In genomic region chr17:16108386-16108785, GRCh38 we compare ENCODE assay signal across 30 cellular contexts.
"Had no signal": no experiment of that assay in that cellular context is flagged by ENCODE, and none has a peak within 500 bp of the region (broad histone marks: within the 10 kb centered on the region; RNA-seq: fewer than 3 reads in every experiment).

No MANE protein-coding gene starts in this region.

- H3K4me3 ChIP-seq: adrenal gland, body of pancreas, coronary artery, esophagus muscularis mucosa, gastrocnemius medialis, heart left ventricle had no signal

- H3K9me3 Mint-ChIP-seq: activated CD4-positive, alpha-beta memory T cell treated with anti-CD3 and anti-CD28 coated beads, Interleukin-2, amount 10 ng/mL, durations not matched to agents 7 days and 5 days; activated CD4-positive, alpha-beta T cell treated with anti-CD3 and anti-CD28 coated beads, Interleukin-2, amount 10 ng/mL, durations not matched to agents 7 days and 5 days; activated naive CD4-positive, alpha-beta T cell treated with anti-CD3 and anti-CD28 coated beads for 36 hours; activated naive CD4-positive, alpha-beta T cell treated with anti-CD3 and anti-CD28 coated beads, Interleukin-2, amount 50 U/mL, for 24 hours; activated naive CD8-positive, alpha-beta T cell treated with anti-CD3 and anti-CD28 coated beads for 36 hours; activated naive CD8-positive, alpha-beta T cell treated with anti-CD3 and anti-CD28 coated beads, Interleukin-2, amount 50 U/mL, for 24 hours; activated T-cell treated with anti-CD3 and anti-CD28 coated beads, Interleukin-2, amount 50 U/mL, for 4 hours; activated T-helper 1 cell treated with anti-CD3 and anti-CD28 coated beads, Interleukin-12 subunit alpha, Interleukin-12 subunit beta, Interleukin-2, Interleukin-4 antibody, amounts not matched to agents 30 ng/mL and 10 ng/mL and 1 ng/mL, durations not matched to agents 14 hours and 24 hours and 36 hours; activated T-helper 2 cell treated with anti-CD3 and anti-CD28 coated beads, Interferon-gamma antibody, Interleukin-2, Interleukin-4, amounts not matched to agents 10 μg/mL and 5 μg/mL and 100 μg/mL, durations not matched to agents 14 hours and 24 hours and 36 hours; dendritic cell treated with granulocyte-macrophage colony-stimulating factor and Interleukin-4, amounts not matched to agents 40 ng/mL and 50 ng/mL, for 4 days; effector memory CD8-positive, alpha-beta T cell; WTC11 had no signal

- H3K4me3 Mint-ChIP-seq: activated CD4-positive, alpha-beta memory T cell treated with anti-CD3 and anti-CD28 coated beads, Interleukin-2, amount 10 ng/mL, durations not matched to agents 7 days and 5 days; activated CD4-positive, alpha-beta T cell treated with anti-CD3 and anti-CD28 coated beads, Interleukin-2, amount 10 ng/mL, durations not matched to agents 7 days and 5 days; activated naive CD4-positive, alpha-beta T cell treated with anti-CD3 and anti-CD28 coated beads for 36 hours; activated naive CD4-positive, alpha-beta T cell treated with anti-CD3 and anti-CD28 coated beads, Interleukin-2, amount 50 U/mL, for 24 hours; activated naive CD8-positive, alpha-beta T cell treated with anti-CD3 and anti-CD28 coated beads for 36 hours; activated naive CD8-positive, alpha-beta T cell treated with anti-CD3 and anti-CD28 coated beads, Interleukin-2, amount 50 U/mL, for 24 hours; activated T-cell treated with anti-CD3 and anti-CD28 coated beads, Interleukin-2, amount 50 U/mL, for 4 hours; activated T-helper 1 cell treated with anti-CD3 and anti-CD28 coated beads, Interleukin-12 subunit alpha, Interleukin-12 subunit beta, Interleukin-2, Interleukin-4 antibody, amounts not matched to agents 30 ng/mL and 10 ng/mL and 1 ng/mL, durations not matched to agents 14 hours and 24 hours and 36 hours; dendritic cell treated with granulocyte-macrophage colony-stimulating factor and Interleukin-4, amounts not matched to agents 40 ng/mL and 50 ng/mL, for 4 days; effector memory CD8-positive, alpha-beta T cell; WTC11 had no signal

- H3K4me1 Mint-ChIP-seq: activated CD4-positive, alpha-beta memory T cell treated with anti-CD3 and anti-CD28 coated beads, Interleukin-2, amount 10 ng/mL, durations not matched to agents 7 days and 5 days; activated CD4-positive, alpha-beta T cell treated with anti-CD3 and anti-CD28 coated beads, Interleukin-2, amount 10 ng/mL, durations not matched to agents 7 days and 5 days; activated naive CD8-positive, alpha-beta T cell treated with anti-CD3 and anti-CD28 coated beads for 36 hours; activated naive CD8-positive, alpha-beta T cell treated with anti-CD3 and anti-CD28 coated beads, Interleukin-2, amount 50 U/mL, for 24 hours; WTC11 had no signal

- DNase-seq: activated CD4-positive, alpha-beta memory T cell treated with anti-CD3 and anti-CD28 coated beads, Interleukin-2, amount 10 ng/mL, durations not matched to agents 7 days and 5 days; activated CD4-positive, alpha-beta T cell treated with anti-CD3 and anti-CD28 coated beads for 1 hour; activated CD4-positive, alpha-beta T cell treated with anti-CD3 and anti-CD28 coated beads for 4 hours; activated CD4-positive, alpha-beta T cell treated with anti-CD3 and anti-CD28 coated beads, Interleukin-2, amount 10 ng/mL, durations not matched to agents 7 days and 5 days; activated CD4-positive, alpha-beta T cell treated with anti-CD3 and anti-CD28 coated beads, Interleukin-2, amount 50 U/mL, for 4 hours; activated effector memory CD4-positive, alpha-beta T cell treated with anti-CD3 and anti-CD28 coated beads, Interleukin-2, amount 50 U/mL, for 16 hours; activated naive CD4-positive, alpha-beta T cell treated with anti-CD3 and anti-CD28 coated beads for 36 hours; activated naive CD8-positive, alpha-beta T cell treated with anti-CD3 and anti-CD28 coated beads for 36 hours; activated naive CD8-positive, alpha-beta T cell treated with anti-CD3 and anti-CD28 coated beads, Interleukin-2, amount 50 U/mL, for 24 hours; activated T-cell treated with anti-CD3 and anti-CD28 coated beads, Interleukin-2, amount 50 U/mL, for 4 hours; adrenal gland; amygdala; aorta; body of pancreas; caudate nucleus; cerebellar nuclear complex; effector CD4-positive, alpha-beta T cell; effector memory CD8-positive, alpha-beta T cell; foreskin keratinocyte; gastrocnemius medialis; glutamatergic neuron; heart left ventricle; T-helper 2 cell had no signal

- H3K36me3 ChIP-seq: adrenal gland had no signal

- H3K27me3 ChIP-seq: adrenal gland, body of pancreas, esophagus muscularis mucosa, foreskin keratinocyte, gastrocnemius medialis, heart left ventricle had no signal

- H3K4me1 ChIP-seq: adrenal gland, body of pancreas, foreskin keratinocyte had no signal

- ATAC-seq: activated naive CD8-positive, alpha-beta T cell treated with anti-CD3 and anti-CD28 coated beads, Interleukin-2, amount 50 U/mL, for 24 hours; activated T-cell treated with anti-CD3 and anti-CD28 coated beads, Interleukin-2, amount 50 U/mL, for 4 hours; body of pancreas; effector memory CD8-positive, alpha-beta T cell; foreskin keratinocyte; gastrocnemius medialis; heart left ventricle; WTC11 had no signal

- H3K9me3 ChIP-seq: body of pancreas, esophagus muscularis mucosa, gastrocnemius medialis, heart left ventricle had no signal

- H3K27ac Mint-ChIP-seq: activated CD4-positive, alpha-beta memory T cell treated with anti-CD3 and anti-CD28 coated beads, Interleukin-2, amount 10 ng/mL, durations not matched to agents 7 days and 5 days; activated CD4-positive, alpha-beta T cell treated with anti-CD3 and anti-CD28 coated beads, Interleukin-2, amount 10 ng/mL, durations not matched to agents 7 days and 5 days; activated naive CD4-positive, alpha-beta T cell treated with anti-CD3 and anti-CD28 coated beads for 36 hours; activated naive CD8-positive, alpha-beta T cell treated with anti-CD3 and anti-CD28 coated beads for 36 hours; activated T-helper 1 cell treated with anti-CD3 and anti-CD28 coated beads, Interleukin-12 subunit alpha, Interleukin-12 subunit beta, Interleukin-2, Interleukin-4 antibody, amounts not matched to agents 30 ng/mL and 10 ng/mL and 1 ng/mL, durations not matched to agents 14 hours and 24 hours and 36 hours; activated T-helper 2 cell treated with anti-CD3 and anti-CD28 coated beads, Interferon-gamma antibody, Interleukin-2, Interleukin-4, amounts not matched to agents 10 μg/mL and 5 μg/mL and 100 μg/mL, durations not matched to agents 14 hours and 24 hours and 36 hours; dendritic cell treated with granulocyte-macrophage colony-stimulating factor and Interleukin-4, amounts not matched to agents 40 ng/mL and 50 ng/mL, for 4 days; effector memory CD8-positive, alpha-beta T cell; WTC11 had no signal

- H3K27ac ChIP-seq: adrenal gland, body of pancreas, coronary artery, foreskin keratinocyte, gastrocnemius medialis, heart left ventricle had no signal
